Comparison of ENCODE assay signal across 20 cellular contexts in the genomic region with DNA sequence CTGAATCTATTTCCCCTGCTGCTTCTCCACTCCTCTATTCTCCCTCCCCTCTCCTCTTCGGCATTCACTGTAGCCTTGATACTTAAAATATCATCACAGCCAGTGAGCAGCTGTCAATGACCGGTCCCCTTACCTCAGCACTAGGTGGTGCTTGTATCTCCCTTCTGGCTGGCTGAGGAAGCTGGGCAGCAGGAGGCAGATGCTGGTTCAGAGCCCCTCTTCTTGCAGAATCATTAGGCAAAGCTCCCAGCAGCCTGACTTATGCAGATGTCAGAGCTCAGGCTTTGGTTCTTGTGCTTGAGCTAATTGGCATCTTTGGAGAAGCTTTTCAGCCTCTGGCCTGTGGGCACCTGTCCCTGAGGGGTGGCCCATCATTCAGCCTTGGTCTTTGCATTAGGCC. TPM values are rescaled to one million over a fixed set of nuclear protein-coding genes. Genes with fewer than 3 reads are reported as not detected.
A peak's percentile ranks its signal among the peaks of the same experiment; 100 is the strongest.
DNase-seq lines count a peak whose midpoint lies in the region; ATAC-seq, FAIRE-seq and TF ChIP-seq lines count a peak whose summit lies in the region.
"Had no signal": no experiment of that assay in that cellular context is flagged by ENCODE, and none has a peak within 500 bp of the region (broad histone marks: within the 10 kb centered on the region; RNA-seq: fewer than 3 reads in every experiment).

No MANE protein-coding gene starts in this region.

- H3K4me3 ChIP-seq in Loucy (ENCODE audit: low read length, poor library complexity, severe bottlenecking) (no peak overlapping the region), GM12878 (no peak overlapping the region), thymus (ENCODE audit: low read length) (no peak overlapping the region), heart right ventricle (no peak overlapping the region)
- H3K4me3 ChIP-seq: thoracic aorta had no signal

- CTCF ChIA-PET in activated naive CD4-positive, alpha-beta T cell treated with anti-CD3 and anti-CD28 coated beads, Interleukin-2, amount 10 ng/mL, durations not matched to agents 7 days and 5 days (lab: Charles Lee) = interaction anchor here (0.6 to 5.8 kb wide), 6 partner anchors 9 to 39 kb away, joined by 3 to 59 read pairs (median 6); a partner anchor contains a TSS
- CTCF ChIA-PET in GM12878 (lab: Yijun Ruan, JAX) = interaction anchor here (0.8 to 6.8 kb wide), 7 partner anchors 11 to 143 kb away, joined by 3 to 47 read pairs (median 4); no protein-coding TSS in a partner anchor

- H3K9me2 ChIP-seq in Loucy (replicated peaks; ENCODE audit: low read depth, low read length) = no peaks in the 10 kb centered on the region
- H3K9me2 ChIP-seq: SK-N-SH had no signal

- ATAC-seq in GM12878 (no peak), HG03025 (IDR thresholded peaks at IDR 0.05; ENCODE audit: low FRiP score, unreplicated experiment) (no peak), heart right ventricle (no peak)
- ATAC-seq: activated naive CD4-positive, alpha-beta T cell treated with anti-CD3 and anti-CD28 coated beads, Interleukin-2, amount 50 U/mL, for 72 hours had no signal

- no peak overlapping the region for H3K4me2 ChIP-seq in Loucy (ENCODE audit: low read depth, low read length, poor library complexity, severe bottlenecking)
- no peak overlapping the region for H3K4me2 ChIP-seq in GM12878 (ENCODE audit: control insufficient read depth, insufficient read depth)
- H3K4me2 ChIP-seq: SK-N-SH had no signal

- TF ChIP-seq POLR2A in GM12878 (IDR thresholded peaks at IDR 0.05; ENCODE audit: low read depth, low read length) = no peak

- no peaks in the 10 kb centered on the region for H3K36me3 ChIP-seq in Loucy (ENCODE audit: insufficient read depth, low read length)
- H3K36me3 ChIP-seq in GM12878 (ENCODE audit: control insufficient read depth in 2 of 2, insufficient read depth in 2 of 2, low read length in 1 of 2) = no peaks in the 10 kb centered on the region
- no peaks in the 10 kb centered on the region for H3K36me3 ChIP-seq in thymus (ENCODE audit: control insufficient read depth, insufficient read depth)
- H3K36me3 ChIP-seq in heart right ventricle = no peaks in the 10 kb centered on the region
- H3K36me3 ChIP-seq: BE2C, thoracic aorta had no signal

- H2AFZ ChIP-seq in Loucy (ENCODE audit: low read length) = no peak overlapping the region
- H2AFZ ChIP-seq in GM12878 (ENCODE audit: control insufficient read depth, low read depth, low read length) = no peak overlapping the region

- H3K9me3 Mint-ChIP-seq in activated naive CD4-positive, alpha-beta T cell treated with anti-CD3 and anti-CD28 coated beads, Interleukin-2, amount 10 ng/mL, durations not matched to agents 7 days and 5 days = peaks cover 22% of the 10 kb centered on the region

- in situ Hi-C loops in GM12878 (cut with MboI) = no loop called here

- no peak for DNase-seq in activated naive CD4-positive, alpha-beta T cell treated with anti-CD3 and anti-CD28 coated beads, Interleukin-2, amount 10 ng/mL, durations not matched to agents 7 days and 5 days
- DNase-seq in activated naive CD4-positive, alpha-beta T cell treated with anti-CD3 and anti-CD28 coated beads, Interleukin-2, amount 50 U/mL, for 16 hours = no peak
- DNase-seq in GM12878 (ENCODE audit: low read depth, low spot score) (no peak), heart right ventricle (no peak), EL (no peak)
- DNase-seq: BE2C; DMS79; effector CD4-positive, alpha-beta T cell; hippocampal formation; occipital lobe; SK-N-SH; stimulated activated CD4-positive, alpha-beta T cell treated with anti-CD3 and anti-CD28 coated beads, Interleukin-2, amount 100 ng/mL, for 48 hours; stimulated activated CD8-positive, alpha-beta memory T cell treated with anti-CD3 and anti-CD28 coated beads, Interleukin-4, amount 100 ng/mL, for 48 hours had no signal

- TF ChIP-seq CTCF in Loucy (conservative IDR thresholded peaks at IDR 0.05; ENCODE audit: low read length) = 0 out of 2 replicates have a peak, but pooled peaks have one; percentile 24
- TF ChIP-seq CTCF in GM12878 (IDR thresholded peaks at IDR 0.05 in 2 of 3, conservative IDR thresholded peaks at IDR 0.05 in 1 of 3; ENCODE audit: control insufficient read depth in 2 of 3, extremely low read depth in 1 of 3, insufficient read depth in 1 of 3, low read depth in 3 of 3, low read length in 3 of 3) = peak in 1 of 3 experiments; percentile 4; a peak in 1 of 6 replicates
- TF ChIP-seq CTCF in heart right ventricle (IDR thresholded peaks at IDR 0.05) = no peak

- no peak for TF ChIP-seq EP300 in GM12878 (IDR thresholded peaks at IDR 0.05; ENCODE audit: borderline replicate concordance in 1 of 2, control insufficient read depth in 1 of 2, low read depth in 2 of 2, low read length in 2 of 2)

- POLR2A ChIA-PET in GM12878 (lab: Charles Lee) = interaction anchor here (1.0 to 1.5 kb wide), 2 partner anchors 10 to 17 kb away, joined by 3 to 4 read pairs; no protein-coding TSS in a partner anchor

- H3K27ac Mint-ChIP-seq in activated naive CD4-positive, alpha-beta T cell treated with anti-CD3 and anti-CD28 coated beads, Interleukin-2, amount 10 ng/mL, durations not matched to agents 7 days and 5 days = peak overlapping the region; percentile 70

- H3K9ac ChIP-seq in Loucy (ENCODE audit: low read depth, low read length, poor library complexity, severe bottlenecking) (no peak overlapping the region), GM12878 (ENCODE audit: control insufficient read depth, insufficient read depth, low read length) (no peak overlapping the region)
- H3K9ac ChIP-seq: SK-N-SH had no signal

- SMC1A ChIA-PET in GM12878 (lab: Charles Lee; ENCODE audit: uncharacterized antibody, unreplicated experiment) = interaction anchor here (1.2 to 11.2 kb wide), 3 partner anchors 10 to 127 kb away, joined by 5 to 144 read pairs (median 27); no protein-coding TSS in a partner anchor

- H3F3A ChIP-seq in Loucy (ENCODE audit: low read depth) = no peaks in the 10 kb centered on the region

- H3K27ac ChIP-seq in GM12878 (ENCODE audit: control insufficient read depth, insufficient read depth) (no peak overlapping the region), thymus (ENCODE audit: low read depth) (peak overlapping the region; percentile 19), heart right ventricle (peak overlapping the region in 1 of 10 donors; percentile 50)
- H3K27ac ChIP-seq: thoracic aorta had no signal

- H3K4me1 Mint-ChIP-seq in activated naive CD4-positive, alpha-beta T cell treated with anti-CD3 and anti-CD28 coated beads, Interleukin-2, amount 10 ng/mL, durations not matched to agents 7 days and 5 days = peaks cover 56% of the 10 kb centered on the region

- WGBS in GM12878 (ENCODE audit: insufficient coverage, insufficient replicate concordance, low lambda C conversion rate, missing lambda C conversion rate) = 88% methylated on average over 2 of the region's 2 CpGs
- WGBS in thymus = 67% methylated on average over 2 of the region's 2 CpGs
- 41 to 51% methylated on average over 2 of the region's 2 CpGs for WGBS in heart right ventricle, 2 donors

- H3K27me3 ChIP-seq in Loucy (ENCODE audit: insufficient read depth, low read length, poor library complexity, severe bottlenecking) (no peaks in the 10 kb centered on the region), GM12878 (replicated peaks in 1 of 2; ENCODE audit: control insufficient read depth in 2 of 2, insufficient read depth in 2 of 2, low read length in 1 of 2) (no peaks in the 10 kb centered on the region), thymus (ENCODE audit: control insufficient read depth, insufficient read depth) (no peaks in the 10 kb centered on the region), heart right ventricle (peaks cover 0 to 15% (median 0%) of the 10 kb centered on the region in 7 donors)
- H3K27me3 ChIP-seq: BE2C had no signal

- H3K27me3 Mint-ChIP-seq in activated naive CD4-positive, alpha-beta T cell treated with anti-CD3 and anti-CD28 coated beads, Interleukin-2, amount 10 ng/mL, durations not matched to agents 7 days and 5 days = no peaks in the 10 kb centered on the region

- no peaks in the 10 kb centered on the region for H3K4me1 ChIP-seq in Loucy (ENCODE audit: insufficient read depth, low read length, poor library complexity, severe bottlenecking)
- H3K4me1 ChIP-seq in GM12878 (ENCODE audit: control insufficient read depth, insufficient read depth, low read length) = peaks cover 63% of the 10 kb centered on the region
- peaks cover 61% of the 10 kb centered on the region for H3K4me1 ChIP-seq in thymus (ENCODE audit: control insufficient read depth, insufficient read depth, low read length)
- peaks cover 4 to 68% (median 18%) of the 10 kb centered on the region in 9 donors for H3K4me1 ChIP-seq in heart right ventricle
- H3K4me1 ChIP-seq: BE2C had no signal

- H3K9me3 ChIP-seq in Loucy (ENCODE audit: insufficient read depth, low read depth, low read length) (no peaks in the 10 kb centered on the region), GM12878 (replicated peaks; ENCODE audit: control insufficient read depth, insufficient read depth, low read length) (no peaks in the 10 kb centered on the region), thymus (ENCODE audit: control insufficient read depth) (no peaks in the 10 kb centered on the region), heart right ventricle (no peaks in the 10 kb centered on the region)
- H3K9me3 ChIP-seq: BE2C, SK-N-SH, thoracic aorta had no signal

- peak; percentile 12; the same call in 1 of the 2 replicates for TF ChIP-seq RAD21 in GM12878 (IDR thresholded peaks at IDR 0.05; ENCODE audit: insufficient read depth, low read depth, low read length)

- peaks cover 28% of the 10 kb centered on the region for H3K36me3 Mint-ChIP-seq in activated naive CD4-positive, alpha-beta T cell treated with anti-CD3 and anti-CD28 coated beads, Interleukin-2, amount 10 ng/mL, durations not matched to agents 7 days and 5 days

- BruUV-seq in GM12878 (replicated peaks; lab: Mats Ljungman, UMichigan) = no TSS peak

- intact Hi-C loops in GM12878 (cut with micrococcal nuclease; ENCODE audit: unreplicated experiment) = loop anchor here (10.0 kb wide), 2 partner anchors 237 to 587 kb away; a partner anchor contains a TSS
- intact Hi-C loops in heart right ventricle (cut with DNase I) = no loop called here

- no peak for FAIRE-seq in GM12878 (lab: Jason Lieb, UNC)
- FAIRE-seq: bronchial epithelial cell, H54 had no signal

- no peak overlapping the region for H3K4me3 Mint-ChIP-seq in activated naive CD4-positive, alpha-beta T cell treated with anti-CD3 and anti-CD28 coated beads, Interleukin-2, amount 10 ng/mL, durations not matched to agents 7 days and 5 days

- H4K20me1 ChIP-seq in Loucy (ENCODE audit: insufficient read depth, low read length, poor library complexity, severe bottlenecking) = no peaks in the 10 kb centered on the region
- no peaks in the 10 kb centered on the region for H4K20me1 ChIP-seq in GM12878 (ENCODE audit: control insufficient read depth, insufficient read depth)

- H3K79me2 ChIP-seq in Loucy (ENCODE audit: insufficient read depth, low read length) = no peaks in the 10 kb centered on the region
- no peaks in the 10 kb centered on the region for H3K79me2 ChIP-seq in GM12878 (ENCODE audit: control insufficient read depth, insufficient read depth, low read length)

- RAD21 ChIA-PET in GM12878 (lab: Charles Lee; ENCODE audit: unreplicated experiment) = interaction anchor here (1.0 to 6.4 kb wide), 4 partner anchors 8 to 127 kb away, joined by 4 to 82 read pairs (median 35); no protein-coding TSS in a partner anchor

RNA-seq across cellular contexts. Expression of a gene that starts 31.9 kb away (rescaled TPM):
- total RNA-seq in GM12878 (2013; cell fraction: nucleolus; rRNA removed) = 0.07 and 0.17 TPM in 2 replicates
- 0.11 and 0.17 TPM in 2 replicates for total RNA-seq in GM12878 (2014; rRNA removed)
- 0.13 and 0.14 TPM in 2 replicates for total RNA-seq in GM12878 (2014; rRNA removed; fragmentation: Illumina TruSeq; extraction: Trizol)
- 0.08 and 0.38 TPM in 2 replicates for total RNA-seq in GM12878 (2021)
- polyA plus RNA-seq in GM12878 (2011; ENCODE audit: low read depth) = 0.10 TPM
- 0.01 and 0.07 TPM in 2 replicates for polyA plus RNA-seq in GM12878 (2011; rRNA removed)
- polyA plus RNA-seq in GM12878 (2011; cell fraction: cytosol; rRNA removed) = 0.03 and 0.05 TPM in 2 replicates
- 0.07 and 0.15 TPM in 2 replicates for polyA plus RNA-seq in GM12878 (2011; cell fraction: nucleus; rRNA removed)
- 0.14 and 0.18 TPM in 2 replicates for polyA plus RNA-seq in GM12878 (2012)
- polyA plus RNA-seq in GM12878 (2014; fragmentation: Illumina TruSeq; extraction: Trizol) = 0.06 and 0.56 TPM in 2 replicates
- polyA plus RNA-seq in GM12878 (2014; fragmentation: Nextera tagmentation; extraction: Ambion mirVana) = under 1 TPM in 1 of 2 experiments, not detected in 1; 0.02 TPM
- polyA plus RNA-seq in GM12878 (2014; rRNA removed) = 0.03 and 0.14 TPM in 2 replicates
- under 1 TPM in 1 of 2 experiments, not detected in 1; 0.07 TPM for polyA plus RNA-seq in GM12878 (2016; fragmentation: Nextera tagmentation; extraction: Ambion mirVana)
- polyA minus RNA-seq in GM12878 (2011; rRNA and poly(A)+ RNA removed) = under 0.01 and 0.07 TPM in 2 replicates
- polyA minus RNA-seq in GM12878 (2011; cell fraction: cytosol; rRNA and poly(A)+ RNA removed) = not detected in 2 replicates
- not detected in 2 replicates for polyA minus RNA-seq in GM12878 (2011; cell fraction: nucleus; rRNA and poly(A)+ RNA removed)
- polyA plus RNA-seq in thymus = 0.50 TPM
- 1 to 10 TPM in 3 of 10 donors, under 1 TPM in 7; 0.47 to 1.6 (median 0.80) TPM for total RNA-seq in heart right ventricle
- polyA plus RNA-seq in heart right ventricle = under 1 TPM; 0.04 to 0.29 TPM
- total RNA-seq: bronchial epithelial cell had no signal
- polyA plus RNA-seq: SK-N-SH had no signal

RNA-seq across cellular contexts. Expression of a gene that starts 36.7 kb away (rescaled TPM):
- 5.5 and 5.9 TPM in 2 replicates for total RNA-seq in GM12878 (2013; cell fraction: nucleolus; rRNA removed)
- total RNA-seq in GM12878 (2014; rRNA removed) (2.3 and 2.5 TPM in 2 replicates), GM12878 (2014; rRNA removed; fragmentation: Illumina TruSeq; extraction: Trizol) (1.7 TPM in 2 replicates), GM12878 (2021) (3.1 and 3.3 TPM in 2 replicates), heart right ventricle (1 to 10 TPM in 2 of 10 donors, under 1 TPM in 7, not detected in 1; 0.16 to 1.8 (median 0.40) TPM)
- polyA plus RNA-seq in GM12878 (2011; ENCODE audit: low read depth) = 0.89 TPM
- polyA plus RNA-seq in GM12878 (2011; rRNA removed) (0.30 and 0.53 TPM in 2 replicates), GM12878 (2014; fragmentation: Illumina TruSeq; extraction: Trizol) (1.4 and 1.7 TPM in 2 replicates), GM12878 (2014; fragmentation: Nextera tagmentation; extraction: Ambion mirVana) (under 1 TPM; 0.10 to 0.26 TPM), GM12878 (2014; rRNA removed) (1.6 and 1.9 TPM in 2 replicates), GM12878 (2016; fragmentation: Nextera tagmentation; extraction: Ambion mirVana) (1 to 10 TPM; 1.6 to 1.7 TPM), thymus (4.6 TPM), heart right ventricle (under 1 TPM in 1 of 2 donors, not detected in 1; 0.04 TPM)
- 0.45 and 0.46 TPM in 2 replicates for polyA plus RNA-seq in GM12878 (2011; cell fraction: cytosol; rRNA removed)
- polyA plus RNA-seq in GM12878 (2011; cell fraction: nucleus; rRNA removed) = 0.57 and 0.75 TPM in 2 replicates
- polyA plus RNA-seq in GM12878 (2012) = 1.0 and 1.6 TPM in 2 replicates
- polyA minus RNA-seq in GM12878 (2011; rRNA and poly(A)+ RNA removed) = 1.8 and 2.3 TPM in 2 replicates
- 0.83 TPM in 1 of 2 replicates, not detected in the other for polyA minus RNA-seq in GM12878 (2011; cell fraction: cytosol; rRNA and poly(A)+ RNA removed)
- polyA minus RNA-seq in GM12878 (2011; cell fraction: nucleus; rRNA and poly(A)+ RNA removed) = 1.8 and 3.3 TPM in 2 replicates
- total RNA-seq: bronchial epithelial cell had no signal
- polyA plus RNA-seq: SK-N-SH had no signal
